8 cellular contexts compared by ENCODE assay signal in genomic region chr16:1929105-1929504, GRCh38. TPM values are rescaled to one million over a fixed set of nuclear protein-coding genes. Genes with fewer than 3 reads are reported as not detected.
DNase-seq lines count a peak whose midpoint lies in the region; ATAC-seq and TF ChIP-seq lines count a peak whose summit lies in the region.

No MANE protein-coding gene starts in this region.

- peak overlapping the region; percentile 63 for H3K4me3 ChIP-seq in Caco-2 (ENCODE audit: low read depth, low read length)
- H3K4me3 ChIP-seq in HCT116 (replicated peaks in 1 of 2; ENCODE audit: low read depth in 1 of 2, low read length in 2 of 2): peak overlapping the region; percentile 42 to 56
- H3K4me3 ChIP-seq in Peyer's patch: peak overlapping the region; percentile 60 to 73 (median 69)
- H3K4me3 ChIP-seq in endodermal cell (ENCODE audit: low read length): no peak overlapping the region

- H3K36me3 ChIP-seq in Caco-2 (ENCODE audit: control insufficient read depth, insufficient read depth, low read length) (no peaks in the 10 kb centered on the region), HCT116 (ENCODE audit: control insufficient read depth in 1 of 2, insufficient read depth in 2 of 2, low read length in 2 of 2) (no peaks in the 10 kb centered on the region), Peyer's patch (no peaks in the 10 kb centered on the region), endodermal cell (ENCODE audit: control insufficient read depth, insufficient read depth, low read length) (no peaks in the 10 kb centered on the region)

- DNase-seq in Caco-2 (peak in 1 of 2 experiments; percentile 35), HCT116 (ENCODE audit: low read depth, low spot score) (no peak), Peyer's patch (no peak), endodermal cell (peak; percentile 71), natural killer cell (no peak), CD1c-positive myeloid dendritic cell (ENCODE audit: extremely low spot score) (no peak), NCI-H526 treated with DMSO at 0.1 percent for 48 hours (lab: John Stamatoyannopoulos, UW) (no peak), hippocampal formation (lab: John Stamatoyannopoulos, UW) (no peak)

- no peak overlapping the region for H3K27ac Mint-ChIP-seq in Caco-2 (ENCODE audit: unreplicated experiment)
- no peak overlapping the region for H3K27ac Mint-ChIP-seq in endodermal cell
- H3K27ac Mint-ChIP-seq in natural killer cell: peak overlapping the region in 1 of 2 donors; percentile 65

- no peaks in the 10 kb centered on the region for H3K27me3 Mint-ChIP-seq in Caco-2 (ENCODE audit: insufficient read depth, unreplicated experiment)
- H3K27me3 Mint-ChIP-seq in endodermal cell (ENCODE audit: insufficient read depth): peaks cover 48% of the 10 kb centered on the region
- H3K27me3 Mint-ChIP-seq in natural killer cell (ENCODE audit: low read depth in 2 of 2): peaks cover 5 to 6% of the 10 kb centered on the region in 2 donors

- H3K79me2 ChIP-seq in HCT116 (ENCODE audit: insufficient read depth, low read length): no peaks in the 10 kb centered on the region

- no peaks in the 10 kb centered on the region for H3K9me2 ChIP-seq in HCT116 (ENCODE audit: insufficient read depth)

- H3K27ac ChIP-seq in HCT116 (ENCODE audit: low read depth, low read length): peak overlapping the region; percentile 68; the same call in 1 of the 2 replicates
- H3K27ac ChIP-seq in Peyer's patch: peak overlapping the region; percentile 65 to 78 (median 70)
- H3K27ac ChIP-seq in endodermal cell (ENCODE audit: low read depth, low read length): no peak overlapping the region

- intact Hi-C loops in Caco-2 (cut with micrococcal nuclease; ENCODE audit: unreplicated experiment): loop anchor here (1.0 kb wide), 1 partner anchor 65 kb away; no protein-coding TSS in a partner anchor
- intact Hi-C loops in HCT116 (cut with micrococcal nuclease): no loop called here
- intact Hi-C loops in natural killer cell (cut with micrococcal nuclease): loop anchor here (2.0 to 10.0 kb wide), 2 partner anchors 64 to 154 kb away; partner anchors contain the start of genes EME2, MRPS34 and NME3

- TF ChIP-seq CTCF in Caco-2 (IDR thresholded peaks at IDR 0.05; ENCODE audit: insufficient read depth in 1 of 2, low read depth in 1 of 2, low read length in 1 of 2, severe bottlenecking in 1 of 2, unreplicated experiment in 1 of 2) (no peak), HCT116 (IDR thresholded peaks at IDR 0.05 in 2 of 3, conservative IDR thresholded peaks at IDR 0.05 in 1 of 3; ENCODE audit: borderline replicate concordance in 1 of 3, insufficient read depth in 1 of 3, low read depth in 2 of 3, low read length in 2 of 3) (no peak), Peyer's patch (IDR thresholded peaks at IDR 0.05) (no peak), endodermal cell (conservative IDR thresholded peaks at IDR 0.05) (no peak), natural killer cell (IDR thresholded peaks at IDR 0.05) (no peak)

- H3K9me3 Mint-ChIP-seq in Caco-2 (ENCODE audit: unreplicated experiment) (no peaks in the 10 kb centered on the region), endodermal cell (no peaks in the 10 kb centered on the region), natural killer cell (no peaks in the 10 kb centered on the region)

- RAD21 ChIA-PET in HCT116 (lab: Charles Lee; ENCODE audit: low non-redundant PET in 1 of 2, low total read pairs in 2 of 2, uncharacterized antibody in 2 of 2, unreplicated experiment in 2 of 2): interaction anchor here in 1 of 2 experiments (0.8 kb wide), 1 partner anchor 65 kb away, joined by 4 read pairs; no protein-coding TSS in a partner anchor

- BruUV-seq in Caco-2 (replicated peaks; lab: Mats Ljungman, UMichigan): no TSS peak
- BruUV-seq in HCT116 (replicated peaks; lab: Mats Ljungman, UMichigan): no TSS peak

- POLR2A ChIA-PET in Caco-2 (lab: Charles Lee): no interaction called here
- POLR2A ChIA-PET in HCT116 (lab: Charles Lee): interaction anchor here (0.7 kb wide), 2 partner anchors 15 to 36 kb away, joined by 3 to 4 read pairs; partner anchors contain the start of gene RPS2

- H3K4me1 Mint-ChIP-seq in Caco-2 (ENCODE audit: low read depth, unreplicated experiment) (no peaks in the 10 kb centered on the region), endodermal cell (peaks cover 2% of the 10 kb centered on the region), natural killer cell (no peaks in the 10 kb centered on the region)

- WGBS in endodermal cell (ENCODE audit: insufficient coverage in 1 of 2, insufficient read length in 1 of 2), 2 experiments: 43% methylated on average over 8 of the region's 11 CpGs; no CpG with 5 or more reads in 1 of the 2 experiments

- H3K4me2 ChIP-seq in HCT116 (ENCODE audit: low read length): peak overlapping the region; percentile 86

- H3K36me3 Mint-ChIP-seq in Caco-2 (ENCODE audit: insufficient read depth, unreplicated experiment): no peaks in the 10 kb centered on the region
- no peaks in the 10 kb centered on the region for H3K36me3 Mint-ChIP-seq in endodermal cell (ENCODE audit: low read depth)
- H3K36me3 Mint-ChIP-seq in natural killer cell: no peaks in the 10 kb centered on the region

- H3K9me3 ChIP-seq in Caco-2 (no peaks in the 10 kb centered on the region), HCT116 (ENCODE audit: control insufficient read depth in 1 of 2, insufficient read depth in 1 of 2, low read depth in 1 of 2, low read length in 2 of 2) (no peaks in the 10 kb centered on the region), Peyer's patch (no peaks in the 10 kb centered on the region), endodermal cell (ENCODE audit: control insufficient read depth, low read length) (no peaks in the 10 kb centered on the region)

- ATAC-seq in HCT116 (peak; percentile 56), natural killer cell (peak; percentile 2 to 3 (median 3))

- peak overlapping the region; percentile 64 for H3K9ac ChIP-seq in HCT116 (ENCODE audit: low read length)
- H3K9ac ChIP-seq in endodermal cell (ENCODE audit: extremely low read depth, low read length, poor library complexity, severe bottlenecking): no peak overlapping the region

- TF ChIP-seq POLR2A in HCT116 (IDR thresholded peaks at IDR 0.05; ENCODE audit: borderline replicate concordance, extremely low read depth, insufficient read depth, insufficient read length) (peak; percentile 1), Peyer's patch (IDR thresholded peaks at IDR 0.05) (no peak)

- H3K4me3 Mint-ChIP-seq in Caco-2 (ENCODE audit: unreplicated experiment) (peak overlapping the region; percentile 69), endodermal cell (peak overlapping the region; percentile 56), natural killer cell (peak overlapping the region; percentile 84)

- H3K27me3 ChIP-seq in Caco-2 (replicated peaks; ENCODE audit: control insufficient read depth, insufficient read depth, low read length) (no peaks in the 10 kb centered on the region), HCT116 (ENCODE audit: insufficient read depth, low read length) (no peaks in the 10 kb centered on the region), Peyer's patch (no peaks in the 10 kb centered on the region), endodermal cell (ENCODE audit: control insufficient read depth, insufficient read depth, low read length, poor library complexity, severe bottlenecking) (peaks cover 24% of the 10 kb centered on the region)

- peak overlapping the region; percentile 54 for H2AFZ ChIP-seq in HCT116 (ENCODE audit: low read depth, low read length, poor library complexity, severe bottlenecking)

- no peak for TF ChIP-seq RAD21 in HCT116 (IDR thresholded peaks at IDR 0.05; ENCODE audit: low read depth)

- H4K20me1 ChIP-seq in HCT116 (ENCODE audit: insufficient read depth): no peaks in the 10 kb centered on the region

- H3K4me1 ChIP-seq in Caco-2: peaks cover 5% of the 10 kb centered on the region
- peaks cover 16 to 23% of the 10 kb centered on the region in 2 experiments for H3K4me1 ChIP-seq in HCT116 (ENCODE audit: control insufficient read depth in 1 of 2, insufficient read depth in 2 of 2, low read length in 2 of 2)
- peaks cover 0 to 14% (median 5%) of the 10 kb centered on the region in 4 donors for H3K4me1 ChIP-seq in Peyer's patch
- H3K4me1 ChIP-seq in endodermal cell (ENCODE audit: control insufficient read depth, insufficient read depth, low read length): no peaks in the 10 kb centered on the region

- CTCF ChIA-PET in Caco-2 (lab: Charles Lee): interaction anchor here (0.5 to 1.5 kb wide), 3 partner anchors 12 to 73 kb away, joined by 3 to 9 read pairs (median 4); no protein-coding TSS in a partner anchor
- CTCF ChIA-PET in HCT116 (lab: Charles Lee): interaction anchor here (0.8 to 1.2 kb wide), 5 partner anchors 14 to 65 kb away, joined by 3 to 5 read pairs (median 3); partner anchors contain the start of gene MSRB1

RNA-seq across cellular contexts. Expression of gene HS3ST6, which starts 10.9 kb away (rescaled TPM):
- total RNA-seq in Caco-2 (2022) (not detected in 2 replicates), HCT116 (2021; ENCODE audit: unreplicated experiment) (not detected), Peyer's patch (not detected), endodermal cell (not detected), natural killer cell (not detected)
- not detected in 2 replicates for polyA plus RNA-seq in HCT116 (2012)
- polyA plus RNA-seq in endodermal cell (2013, experiment 1 of 2): not detected
- polyA plus RNA-seq in endodermal cell (2013, experiment 2 of 2): not detected

RNA-seq across cellular contexts. Expression of gene MSRB1, which starts 13.9 kb away (rescaled TPM):
- total RNA-seq in Caco-2 (2022) (27.6 and 30.5 TPM in 2 replicates), HCT116 (2021; ENCODE audit: unreplicated experiment) (18.3 TPM), Peyer's patch (10 to 100 TPM; 17.3 to 46.6 (median 38.3) TPM), endodermal cell (10 to 100 TPM; 20.6 to 23.5 TPM), natural killer cell (10 to 100 TPM; 10.8 to 19.9 (median 14.8) TPM)
- 15.9 and 19.5 TPM in 2 replicates for polyA plus RNA-seq in HCT116 (2012)
- polyA plus RNA-seq in endodermal cell (2013, experiment 1 of 2): 21.5 TPM
- polyA plus RNA-seq in endodermal cell (2013, experiment 2 of 2): 19.3 TPM

RNA-seq across cellular contexts. Expression of gene RPL3L, which starts 25.4 kb away (rescaled TPM):
- not detected in 2 replicates for total RNA-seq in Caco-2 (2022)
- total RNA-seq in HCT116 (2021; ENCODE audit: unreplicated experiment): 0.93 TPM
- polyA plus RNA-seq in HCT116 (2012): 0.17 and 0.29 TPM in 2 replicates
- total RNA-seq in Peyer's patch: not detected
- not detected for total RNA-seq in endodermal cell
- not detected for polyA plus RNA-seq in endodermal cell (2013, experiment 1 of 2)
- not detected for polyA plus RNA-seq in endodermal cell (2013, experiment 2 of 2)
- not detected for total RNA-seq in natural killer cell

RNA-seq across cellular contexts. Expression of gene NDUFB10, which starts 30.2 kb away (rescaled TPM):
- total RNA-seq in Caco-2 (2022) (128 and 132 TPM in 2 replicates), HCT116 (2021; ENCODE audit: unreplicated experiment) (273 TPM), Peyer's patch (100 to 1,000 TPM in 3 of 4 donors, 10 to 100 TPM in 1; 55.3 to 373 (median 236) TPM), endodermal cell (100 to 1,000 TPM; 167 to 192 TPM), natural killer cell (10 to 100 TPM; 54.5 to 61.1 (median 59.5) TPM)
- 353 and 368 TPM in 2 replicates for polyA plus RNA-seq in HCT116 (2012)
- polyA plus RNA-seq in endodermal cell (2013, experiment 1 of 2): 155 TPM
- polyA plus RNA-seq in endodermal cell (2013, experiment 2 of 2): 150 TPM

RNA-seq across cellular contexts. Expression of gene RPS2, which starts 35.5 kb away (rescaled TPM):
- 2,961 and 3,006 TPM in 2 replicates for total RNA-seq in Caco-2 (2022)
- 6,265 TPM for total RNA-seq in HCT116 (2021; ENCODE audit: unreplicated experiment)
- polyA plus RNA-seq in HCT116 (2012): 11,405 and 12,752 TPM in 2 replicates
- 1,000 to 10,000 TPM in 3 of 4 donors, 100 to 1,000 TPM in 1; 736 to 1,881 (median 1,543) TPM for total RNA-seq in Peyer's patch
- 1,000 to 10,000 TPM; 3,064 to 3,492 TPM for total RNA-seq in endodermal cell
- polyA plus RNA-seq in endodermal cell (2013, experiment 1 of 2): 4,092 TPM
- polyA plus RNA-seq in endodermal cell (2013, experiment 2 of 2): 3,717 TPM
- 1,000 to 10,000 TPM; 1,124 to 1,385 (median 1,274) TPM for total RNA-seq in natural killer cell
